In genomic region chr16:13936596-13937081, GRCh38 we compare ENCODE assay signal across 9 cellular contexts. TPM values are rescaled to one million over a fixed set of nuclear protein-coding genes. Genes with fewer than 3 reads are reported as not detected.
DNase-seq lines count a peak whose midpoint lies in the region; ATAC-seq and TF ChIP-seq lines count a peak whose summit lies in the region.
"Had no signal": no experiment of that assay in that cellular context is flagged by ENCODE, and none has a peak within 500 bp of the region (broad histone marks: within the 10 kb centered on the region; RNA-seq: fewer than 3 reads in every experiment).

No MANE protein-coding gene starts in this region.

- H3K27me3 ChIP-seq in gastroesophageal sphincter, result no peaks in the 10 kb centered on the region
- H3K27me3 ChIP-seq in CD4-positive, alpha-beta memory T cell (ENCODE audit: insufficient read depth, low read length), result no peaks in the 10 kb centered on the region
- H3K27me3 ChIP-seq: ascending aorta had no signal

- no peak overlapping the region for H3K27ac ChIP-seq in gastroesophageal sphincter
- no peak overlapping the region for H3K27ac ChIP-seq in CD4-positive, alpha-beta memory T cell (ENCODE audit: low read depth, low read length)
- H3K27ac ChIP-seq: ascending aorta had no signal

- no peak overlapping the region for H3K4me3 ChIP-seq in gastroesophageal sphincter
- H3K4me3 ChIP-seq in CD4-positive, alpha-beta memory T cell (ENCODE audit: low read length in 2 of 2), result no peak overlapping the region
- H3K4me3 ChIP-seq: ascending aorta had no signal

- CTCF ChIA-PET in activated CD4-positive, alpha-beta T cell treated with anti-CD3 and anti-CD28 coated beads for 36 hours (lab: Charles Lee), result interaction anchor here (0.6 to 7.0 kb wide), 6 partner anchors 9 to 689 kb away, joined by 3 to 65 read pairs (median 5); partner anchors contain the start of gene ERCC4
- CTCF ChIA-PET in activated CD4-positive, alpha-beta memory T cell treated with anti-CD3 and anti-CD28 coated beads, Interleukin-2, amount 10 ng/mL, durations not matched to agents 7 days and 5 days (lab: Charles Lee), result interaction anchor here (0.6 to 4.4 kb wide), 3 partner anchors 14 to 65 kb away, joined by 3 to 24 read pairs (median 11); partner anchors contain the start of gene ERCC4
- CTCF ChIA-PET in CD4-positive, alpha-beta memory T cell (lab: Charles Lee; ENCODE audit: partially characterized antibody), result interaction anchor here (1.6 kb wide), 2 partner anchors 13 to 17 kb away, joined by 4 read pairs; partner anchors contain the start of gene ERCC4

- H3K4me1 ChIP-seq in gastroesophageal sphincter, result peaks cover 0 to 7% (median 0%) of the 10 kb centered on the region in 3 donors
- H3K4me1 ChIP-seq in CD4-positive, alpha-beta memory T cell (ENCODE audit: insufficient read depth, low read length), result no peaks in the 10 kb centered on the region

- POLR2A ChIA-PET in activated CD4-positive, alpha-beta T cell treated with anti-CD3 and anti-CD28 coated beads for 36 hours (lab: Charles Lee), result interaction anchor here (0.6 kb wide), 1 partner anchor 184 kb away, joined by 9 read pairs; no protein-coding TSS in a partner anchor
- POLR2A ChIA-PET in activated CD4-positive, alpha-beta memory T cell treated with anti-CD3 and anti-CD28 coated beads, Interleukin-2, amount 10 ng/mL, durations not matched to agents 7 days and 5 days (lab: Charles Lee), result interaction anchor here (0.7 to 0.8 kb wide), 2 partner anchors 9 to 173 kb away, joined by 3 read pairs; no protein-coding TSS in a partner anchor
- POLR2A ChIA-PET in CD4-positive, alpha-beta memory T cell (lab: Charles Lee; ENCODE audit: partially characterized antibody), result no interaction called here

- TF ChIP-seq POLR2A in gastroesophageal sphincter (IDR thresholded peaks at IDR 0.05), result no peak

- intact Hi-C loops in activated CD4-positive, alpha-beta T cell treated with anti-CD3 and anti-CD28 coated beads for 36 hours (cut with DNase I, micrococcal nuclease), result loop anchor here (5.0 kb wide), 2 partner anchors 316 to 351 kb away; no protein-coding TSS in a partner anchor
- intact Hi-C loops in CD4-positive, alpha-beta memory T cell (cut with micrococcal nuclease), result no loop called here

- no peak overlapping the region for H3K4me3 Mint-ChIP-seq in activated CD4-positive, alpha-beta T cell treated with anti-CD3 and anti-CD28 coated beads for 36 hours
- H3K4me3 Mint-ChIP-seq in activated CD4-positive, alpha-beta memory T cell treated with anti-CD3 and anti-CD28 coated beads, Interleukin-2, amount 10 ng/mL, durations not matched to agents 7 days and 5 days, result no peak overlapping the region
- no peak overlapping the region for H3K4me3 Mint-ChIP-seq in stimulated activated naive B cell treated with anti-CD40 and anti-IgM and Interleukin-4, amounts not matched to agents 10 μg/mL and 1 μg/mL and 100 μg/mL, for 72 hours
- H3K4me3 Mint-ChIP-seq in CD4-positive, alpha-beta memory T cell, result no peak overlapping the region

- peaks cover 19% of the 10 kb centered on the region for H3K4me1 Mint-ChIP-seq in activated CD4-positive, alpha-beta T cell treated with anti-CD3 and anti-CD28 coated beads for 36 hours
- peaks cover 13% of the 10 kb centered on the region for H3K4me1 Mint-ChIP-seq in activated CD4-positive, alpha-beta memory T cell treated with anti-CD3 and anti-CD28 coated beads, Interleukin-2, amount 10 ng/mL, durations not matched to agents 7 days and 5 days
- no peaks in the 10 kb centered on the region for H3K4me1 Mint-ChIP-seq in stimulated activated naive B cell treated with anti-CD40 and anti-IgM and Interleukin-4, amounts not matched to agents 10 μg/mL and 1 μg/mL and 100 μg/mL, for 72 hours
- peaks cover 0 to 4% (median 2%) of the 10 kb centered on the region in 4 donors for H3K4me1 Mint-ChIP-seq in CD4-positive, alpha-beta memory T cell

- H3K9me3 Mint-ChIP-seq in activated CD4-positive, alpha-beta T cell treated with anti-CD3 and anti-CD28 coated beads for 36 hours (ENCODE audit: low read depth), result no peaks in the 10 kb centered on the region
- H3K9me3 Mint-ChIP-seq in activated CD4-positive, alpha-beta memory T cell treated with anti-CD3 and anti-CD28 coated beads, Interleukin-2, amount 10 ng/mL, durations not matched to agents 7 days and 5 days, result no peaks in the 10 kb centered on the region
- H3K9me3 Mint-ChIP-seq in stimulated activated naive B cell treated with anti-CD40 and anti-IgM and Interleukin-4, amounts not matched to agents 10 μg/mL and 1 μg/mL and 100 μg/mL, for 72 hours, result peaks cover 0 to 3% of the 10 kb centered on the region in 2 donors
- no peaks in the 10 kb centered on the region for H3K9me3 Mint-ChIP-seq in CD4-positive, alpha-beta memory T cell

- ATAC-seq in activated CD4-positive, alpha-beta T cell treated with anti-CD3 and anti-CD28 coated beads for 36 hours, result peak; percentile 57
- peak; percentile 70 for ATAC-seq in gastroesophageal sphincter
- no peak for ATAC-seq in stimulated activated naive B cell treated with anti-CD40 and anti-IgM and Interleukin-4, amounts not matched to agents 10 μg/mL and 1 μg/mL and 100 μg/mL, for 72 hours (replicated peaks)

- no peaks in the 10 kb centered on the region for H3K27me3 Mint-ChIP-seq in activated CD4-positive, alpha-beta T cell treated with anti-CD3 and anti-CD28 coated beads for 36 hours
- no peaks in the 10 kb centered on the region for H3K27me3 Mint-ChIP-seq in activated CD4-positive, alpha-beta memory T cell treated with anti-CD3 and anti-CD28 coated beads, Interleukin-2, amount 10 ng/mL, durations not matched to agents 7 days and 5 days
- H3K27me3 Mint-ChIP-seq in stimulated activated naive B cell treated with anti-CD40 and anti-IgM and Interleukin-4, amounts not matched to agents 10 μg/mL and 1 μg/mL and 100 μg/mL, for 72 hours, result no peaks in the 10 kb centered on the region
- H3K27me3 Mint-ChIP-seq in CD4-positive, alpha-beta memory T cell, result no peaks in the 10 kb centered on the region

- TF ChIP-seq EP300 in gastroesophageal sphincter (IDR thresholded peaks at IDR 0.05), result no peak

- H3K36me3 ChIP-seq in gastroesophageal sphincter, result peaks cover 0 to 78% of the 10 kb centered on the region in 2 donors
- peaks cover 6% of the 10 kb centered on the region for H3K36me3 ChIP-seq in CD4-positive, alpha-beta memory T cell (ENCODE audit: insufficient read depth, low read length)

- 32 to 70% methylated on average over 2 to 3 of the region's 3 CpGs for WGBS in gastroesophageal sphincter (ENCODE audit: low coverage in 1 of 2), 2 donors

- peak overlapping the region; percentile 29 for H3K27ac Mint-ChIP-seq in activated CD4-positive, alpha-beta T cell treated with anti-CD3 and anti-CD28 coated beads for 36 hours
- peak overlapping the region; percentile 40 for H3K27ac Mint-ChIP-seq in activated CD4-positive, alpha-beta memory T cell treated with anti-CD3 and anti-CD28 coated beads, Interleukin-2, amount 10 ng/mL, durations not matched to agents 7 days and 5 days
- H3K27ac Mint-ChIP-seq in stimulated activated naive B cell treated with anti-CD40 and anti-IgM and Interleukin-4, amounts not matched to agents 10 μg/mL and 1 μg/mL and 100 μg/mL, for 72 hours, result peak overlapping the region; percentile 42
- peak overlapping the region in 1 of 7 donors; percentile 33 for H3K27ac Mint-ChIP-seq in CD4-positive, alpha-beta memory T cell

- H3K36me3 Mint-ChIP-seq in activated CD4-positive, alpha-beta T cell treated with anti-CD3 and anti-CD28 coated beads for 36 hours (ENCODE audit: low read depth), result peaks cover 31% of the 10 kb centered on the region
- H3K36me3 Mint-ChIP-seq in activated CD4-positive, alpha-beta memory T cell treated with anti-CD3 and anti-CD28 coated beads, Interleukin-2, amount 10 ng/mL, durations not matched to agents 7 days and 5 days (ENCODE audit: low read depth), result peaks cover 39% of the 10 kb centered on the region
- H3K36me3 Mint-ChIP-seq in stimulated activated naive B cell treated with anti-CD40 and anti-IgM and Interleukin-4, amounts not matched to agents 10 μg/mL and 1 μg/mL and 100 μg/mL, for 72 hours, result peaks cover 26 to 59% of the 10 kb centered on the region in 2 donors
- peaks cover 58 to 60% of the 10 kb centered on the region in 2 donors for H3K36me3 Mint-ChIP-seq in CD4-positive, alpha-beta memory T cell

- no peak for TF ChIP-seq CTCF in gastroesophageal sphincter (IDR thresholded peaks at IDR 0.05)

- DNase-seq in activated CD4-positive, alpha-beta T cell treated with anti-CD3 and anti-CD28 coated beads for 36 hours, result no peak
- no peak for DNase-seq in activated CD4-positive, alpha-beta T cell treated with anti-CD3 and anti-CD28 coated beads, Interleukin-2, amount 50 U/mL, for 1 hour
- DNase-seq in activated CD4-positive, alpha-beta memory T cell treated with anti-CD3 and anti-CD28 coated beads, Interleukin-2, amount 10 ng/mL, durations not matched to agents 7 days and 5 days, result no peak
- DNase-seq in stimulated activated naive B cell treated with anti-CD40 and anti-IgM and Interleukin-4, amounts not matched to agents 10 μg/mL and 1 μg/mL and 100 μg/mL, for 72 hours, result no peak
- DNase-seq in iPS-NIHi7 (ENCODE audit: extremely low spot score) (no peak), NCI-H1930 (lab: John Stamatoyannopoulos, UW) (no peak)
- DNase-seq in CD4-positive, alpha-beta memory T cell, result no peak

- H3K9me3 ChIP-seq in gastroesophageal sphincter, result no peaks in the 10 kb centered on the region
- H3K9me3 ChIP-seq in CD4-positive, alpha-beta memory T cell (ENCODE audit: control insufficient read depth in 1 of 2, low read length in 2 of 2), result no peaks in the 10 kb centered on the region
- H3K9me3 ChIP-seq: ascending aorta had no signal

RNA-seq across cellular contexts. Expression of gene ERCC4, which starts 16.7 kb away (rescaled TPM):
- total RNA-seq in activated CD4-positive, alpha-beta T cell treated with anti-CD3 and anti-CD28 coated beads for 36 hours, result 10 to 100 TPM; 11.5 to 13.9 TPM
- 10 to 100 TPM; 10.1 to 11.1 TPM for total RNA-seq in activated CD4-positive, alpha-beta memory T cell treated with anti-CD3 and anti-CD28 coated beads, Interleukin-2, amount 10 ng/mL, durations not matched to agents 7 days and 5 days
- total RNA-seq in gastroesophageal sphincter, result 10 to 100 TPM in 1 of 4 donors, 1 to 10 TPM in 3; 6.3 to 12.5 (median 9.2) TPM
- total RNA-seq in CD4-positive, alpha-beta memory T cell, result 10 to 100 TPM; 11.5 to 15.3 TPM
- 10 to 100 TPM; 12.6 to 15.9 TPM for polyA plus RNA-seq in CD4-positive, alpha-beta memory T cell

Comparison
In these comparisons a context has a peak if more than half of its experiments do, and no peak if none do; other contexts are left out.
1. ATAC-seq: peak in activated CD4-positive, alpha-beta T cell treated with anti-CD3 and anti-CD28 coated beads for 36 hours (single experiment) and gastroesophageal sphincter (single experiment); none in stimulated activated naive B cell treated with anti-CD40 and anti-IgM and Interleukin-4, amounts not matched to agents 10 μg/mL and 1 μg/mL and 100 μg/mL, for 72 hours (0 of 2).